Comparison of ENCODE assay signal across 8 cellular contexts in genomic region chr17:43780135-43780534, GRCh38. TPM values are rescaled to one million over a fixed set of nuclear protein-coding genes. Genes with fewer than 3 reads are reported as not detected.
A peak's percentile ranks its signal among the peaks of the same experiment; 100 is the strongest.
DNase-seq lines count a peak whose midpoint lies in the region; ATAC-seq and TF ChIP-seq lines count a peak whose summit lies in the region.

CFAP97D1 (plus strand) TSS chr17:43780435; CDS start chr17:43780463, 28 bp downstream.

- 66 to 74% methylated on average over 7 of the region's 7 CpGs for WGBS in lower leg skin, 2 donors

- no peak for ATAC-seq in natural killer cell
- ATAC-seq in HG03457 (IDR thresholded peaks at IDR 0.05; ENCODE audit: unreplicated experiment): no peak

- H2AFZ ChIP-seq in MM.1S (ENCODE audit: low read length): peak within 1 kb of the TSS; percentile 77

- H3F3A ChIP-seq in MM.1S (ENCODE audit: insufficient read depth, low read length): no peaks in the 10 kb centered on the region

- H3K79me2 ChIP-seq in MM.1S (ENCODE audit: low read length): no peaks in the 10 kb centered on the region

- H3K4me3 Mint-ChIP-seq in natural killer cell: peak within 1 kb of the TSS; percentile 72

- no peaks in the 10 kb centered on the region for H3K9me2 ChIP-seq in MM.1S (replicated peaks; ENCODE audit: insufficient read depth, low read length)

- H3K36me3 ChIP-seq in MM.1S (replicated peaks; ENCODE audit: insufficient read depth, low read length) (no peaks in the 10 kb centered on the region), duodenal mucosa (ENCODE audit: control insufficient read depth in 1 of 2, insufficient read depth in 2 of 2, low read length in 2 of 2) (peaks cover 0 to 6% of the 10 kb centered on the region in 2 donors)

- no peaks in the 10 kb centered on the region for H3K9me3 Mint-ChIP-seq in natural killer cell

- DNase-seq in AG09309 (ENCODE audit: low read depth): no peak
- no peak for DNase-seq in MM.1S
- no peak for DNase-seq in natural killer cell
- DNase-seq in lower leg skin (ENCODE audit: low spot score in 2 of 2): no peak
- DNase-seq in DMS153 (lab: John Stamatoyannopoulos, UW): no peak
- no peak for DNase-seq in COLO829 (ENCODE audit: low spot score)

- H3K9me3 ChIP-seq in MM.1S (replicated peaks; ENCODE audit: insufficient read depth, low read length): no peaks in the 10 kb centered on the region
- no peaks in the 10 kb centered on the region for H3K9me3 ChIP-seq in duodenal mucosa (ENCODE audit: control insufficient read depth in 1 of 2, low read length in 2 of 2)

- H3K27me3 Mint-ChIP-seq in natural killer cell (ENCODE audit: low read depth in 2 of 2): peaks cover 39 to 46% of the 10 kb centered on the region in 2 donors

- intact Hi-C loops in natural killer cell (cut with micrococcal nuclease) (no loop called here), lower leg skin (cut with DNase I; ENCODE audit: low total_unique reads) (loop anchor here (10.0 kb wide), 1 partner anchor 65 kb away; the partner anchor contains the start of gene CD300LG)

- H3K4me1 ChIP-seq in MM.1S (ENCODE audit: low read length) (peaks cover 5% of the 10 kb centered on the region; the same call in 1 of the 2 replicates), duodenal mucosa (ENCODE audit: control insufficient read depth in 1 of 2, insufficient read depth in 2 of 2, low read length in 2 of 2) (peaks cover 9 to 18% of the 10 kb centered on the region in 2 donors)

- H4K20me1 ChIP-seq in MM.1S (ENCODE audit: insufficient read depth, low read length): no peaks in the 10 kb centered on the region

- H3K4me3 ChIP-seq in AG09309 (ENCODE audit: control insufficient read depth, low read depth, low read length): peak within 1 kb of the TSS; percentile 50
- H3K4me3 ChIP-seq in MM.1S (ENCODE audit: low read length): peak within 1 kb of the TSS; percentile 70
- peak within 1 kb of the TSS; percentile 81 to 82 for H3K4me3 ChIP-seq in duodenal mucosa (ENCODE audit: low read depth in 1 of 2, low read length in 2 of 2)
- H3K4me3 ChIP-seq in lower leg skin (ENCODE audit: low read depth, poor library complexity, severe bottlenecking): no peak within 1 kb of the TSS

- H3K27ac ChIP-seq in MM.1S (ENCODE audit: low read length): no peak within 1 kb of the TSS
- no peak within 1 kb of the TSS for H3K27ac ChIP-seq in duodenal mucosa (ENCODE audit: low read depth, low read length)

- peaks cover 61% of the 10 kb centered on the region for H3K27me3 ChIP-seq in MM.1S (replicated peaks; ENCODE audit: insufficient read depth, low read length)
- H3K27me3 ChIP-seq in duodenal mucosa (ENCODE audit: control insufficient read depth in 1 of 2, insufficient read depth in 2 of 2, low read length in 2 of 2): peaks cover 6 to 13% of the 10 kb centered on the region in 2 donors

- H3K4me2 ChIP-seq in MM.1S (ENCODE audit: low read depth, low read length): peak within 1 kb of the TSS; percentile 97

- no peaks in the 10 kb centered on the region for H3K36me3 Mint-ChIP-seq in natural killer cell

- TF ChIP-seq CTCF in AG09309 (IDR thresholded peaks at IDR 0.05; ENCODE audit: control insufficient read depth, insufficient read depth, low read depth, low read length, missing control alignments) (no peak), MM.1S (IDR thresholded peaks at IDR 0.05; ENCODE audit: low read length) (no peak), natural killer cell (IDR thresholded peaks at IDR 0.05) (no peak), lower leg skin (IDR thresholded peaks at IDR 0.05) (no peak)

- no peak for TF ChIP-seq POLR2A in lower leg skin (IDR thresholded peaks at IDR 0.05)

- peak within 1 kb of the TSS in 1 of 2 donors; percentile 82 for H3K27ac Mint-ChIP-seq in natural killer cell

- peaks cover 0 to 12% of the 10 kb centered on the region in 2 donors for H3K4me1 Mint-ChIP-seq in natural killer cell

- H3K9ac ChIP-seq in MM.1S (ENCODE audit: low read length) (peak within 1 kb of the TSS; percentile 13; the same call in 1 of the 2 replicates), duodenal mucosa (ENCODE audit: low read depth in 1 of 2, low read length in 2 of 2) (peak within 1 kb of the TSS; percentile 58 to 80)

RNA-seq across cellular contexts. Expression of gene CFAP97D1, which starts in this region (rescaled TPM):
- total RNA-seq in natural killer cell (not detected), lower leg skin (under 1 TPM in 1 of 4 donors, not detected in 3; 0.30 TPM)
